6 cellular contexts compared by ENCODE assay signal in genomic region chr6:20797597-20797996, GRCh38.
"Had no signal": no experiment of that assay in that cellular context is flagged by ENCODE, and none has a peak within 500 bp of the region (broad histone marks: within the 10 kb centered on the region; RNA-seq: fewer than 3 reads in every experiment).

No MANE protein-coding gene starts in this region.

- H3K4me1 Mint-ChIP-seq: IgD-negative memory B cell had no signal

- H3K4me3 Mint-ChIP-seq: IgD-negative memory B cell had no signal

- DNase-seq: IMR-90, KBM-7, KG1 had no signal

- H3K27me3 Mint-ChIP-seq: IgD-negative memory B cell had no signal

- H3K27ac Mint-ChIP-seq: IgD-negative memory B cell had no signal

- ATAC-seq: HepG2, K562 had no signal
